Comparison of ENCODE assay signal across 10 cellular contexts in the genomic region with DNA sequence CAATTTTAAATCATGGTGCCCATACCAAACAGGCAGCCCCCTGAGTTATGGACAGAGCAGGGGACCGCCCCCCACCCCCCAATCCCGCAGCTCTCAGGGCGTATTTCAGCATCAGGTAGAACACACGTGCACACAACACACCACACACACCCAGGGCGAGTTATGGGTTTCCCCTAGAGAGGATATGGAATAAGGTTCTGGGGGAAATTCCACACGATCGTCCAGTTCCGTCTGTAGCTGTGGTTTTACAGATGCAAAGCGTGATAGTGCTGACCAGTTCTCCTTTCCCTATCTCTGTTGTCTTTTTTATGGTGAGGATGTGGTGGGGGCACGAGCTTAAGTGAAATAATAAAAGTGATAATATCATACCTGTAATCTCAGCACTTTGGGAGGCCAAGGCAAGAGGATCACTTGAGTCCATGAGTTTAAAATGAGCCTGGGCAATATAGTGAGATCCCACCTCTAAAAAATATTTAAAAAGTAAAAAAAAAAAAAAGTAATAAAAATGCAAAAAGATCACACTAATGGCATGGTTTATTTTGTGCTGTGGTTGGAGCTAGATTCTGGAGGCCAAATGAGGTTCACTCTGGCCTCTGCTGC. TPM values are rescaled to one million over a fixed set of nuclear protein-coding genes. Genes with fewer than 3 reads are reported as not detected.
DNase-seq lines count a peak whose midpoint lies in the region; ATAC-seq and TF ChIP-seq lines count a peak whose summit lies in the region.
"Had no signal": no experiment of that assay in that cellular context is flagged by ENCODE, and none has a peak within 500 bp of the region (broad histone marks: within the 10 kb centered on the region; RNA-seq: fewer than 3 reads in every experiment).

No MANE protein-coding gene starts in this region.

- peaks cover 2 to 8% of the 10 kb centered on the region in 2 donors for H3K4me1 ChIP-seq in aorta (ENCODE audit: control insufficient read depth in 1 of 2, insufficient read depth in 2 of 2, low read length in 2 of 2)

- ATAC-seq in GM21737 (IDR thresholded peaks at IDR 0.05; ENCODE audit: unreplicated experiment) (peak; percentile 54), HG02884 (IDR thresholded peaks at IDR 0.05; ENCODE audit: unreplicated experiment) (no peak), HG02938 (IDR thresholded peaks at IDR 0.05; ENCODE audit: unreplicated experiment) (no peak), aorta (ENCODE audit: low FRiP score) (no peak)

- no peaks in the 10 kb centered on the region for H3K36me3 ChIP-seq in aorta (ENCODE audit: control insufficient read depth in 1 of 2, insufficient read depth in 2 of 2, low read length in 1 of 2)

- 89 to 92% methylated on average over 10 of the region's 10 CpGs for WGBS in aorta, 2 donors

- DNase-seq in GM13976 (ENCODE audit: low spot score) (peak; percentile 72), RPMI8226 (peak; percentile 47), mesenteric fat pad (ENCODE audit: low spot score) (peak; percentile 59), NCI-H2196 treated with DMSO at 0.1 percent for 48 hours (lab: John Stamatoyannopoulos, UW; ENCODE audit: unreplicated experiment) (no peak), aorta (no peak)
- DNase-seq: activated naive CD4-positive, alpha-beta T cell treated with anti-CD3 and anti-CD28 coated beads, Interleukin-2, amount 50 U/mL, for 16 hours; SHP77 treated with DMSO at 0.1 percent for 48 hours had no signal

- no peak overlapping the region for H3K4me3 ChIP-seq in aorta (ENCODE audit: low read length in 2 of 2)

- TF ChIP-seq CTCF in GM13976 (IDR thresholded peaks at IDR 0.05; ENCODE audit: borderline replicate concordance, control extremely low read depth, extremely low read depth, insufficient read depth, missing control alignments): no peak

- no peaks in the 10 kb centered on the region for H3K27me3 ChIP-seq in aorta (ENCODE audit: control insufficient read depth in 1 of 2, insufficient read depth in 2 of 2, low read length in 1 of 2)

- no peak overlapping the region for H3K27ac ChIP-seq in aorta (ENCODE audit: low read depth in 1 of 2, low read length in 2 of 2)

- intact Hi-C loops in aorta (cut with DNase I): no loop called here

- in situ Hi-C loops in GM13976 (cut with MboI; ENCODE audit: low sequenced_read_pairs, unreplicated experiment): no loop called here

- no peaks in the 10 kb centered on the region for H3K9me3 ChIP-seq in aorta (ENCODE audit: control insufficient read depth, low read length)

RNA-seq across cellular contexts. Expression of gene C2CD2, which starts 25.1 kb away (rescaled TPM):
- total RNA-seq in mesenteric fat pad: 125 TPM
- 10 to 100 TPM; 56.8 to 59.8 TPM for total RNA-seq in aorta
- polyA plus RNA-seq in aorta: 10 to 100 TPM; 25.5 to 38.9 TPM

RNA-seq across cellular contexts. Expression of gene PRDM15, which starts 49.6 kb away (rescaled TPM):
- 8.0 TPM for total RNA-seq in mesenteric fat pad
- total RNA-seq in aorta: 10 to 100 TPM in 1 of 2 donors, 1 to 10 TPM in 1; 9.0 to 11.5 TPM
- 1 to 10 TPM; 2.6 to 5.9 TPM for polyA plus RNA-seq in aorta

Comparison
In these comparisons a context has a peak if more than half of its experiments do, and no peak if none do; other contexts are left out.
1. DNase-seq: peak in GM13976 (single experiment), RPMI8226 (single experiment) and mesenteric fat pad (single experiment); none in NCI-H2196 treated with DMSO at 0.1 percent for 48 hours (single experiment) and aorta (0 of 2).